6 cellular contexts compared by ENCODE assay signal in genomic region chr16:16942849-16943248, GRCh38.
A peak's percentile ranks its signal among the peaks of the same experiment; 100 is the strongest.
DNase-seq lines count a peak whose midpoint lies in the region; ATAC-seq and TF ChIP-seq lines count a peak whose summit lies in the region.
"Not testable (repeated sequence)": the region's sequence is repeated elsewhere in the genome, so short reads cannot be mapped to it uniquely, and the experiment has no call there.

No MANE protein-coding gene starts in this region.

- H3K4me1 ChIP-seq in Caco-2 (peaks cover 29% of the 10 kb centered on the region), GM23338 (ENCODE audit: insufficient read depth) (peaks cover 42% of the 10 kb centered on the region), HUES64 (ENCODE audit: insufficient read depth, low read length) (peaks cover 43% of the 10 kb centered on the region), endodermal cell (ENCODE audit: control insufficient read depth, insufficient read depth, low read length) (peaks cover 31% of the 10 kb centered on the region), iPS-20b (ENCODE audit: insufficient read depth, low read length) (peaks cover 22% of the 10 kb centered on the region), neural progenitor cell (peaks cover 25% of the 10 kb centered on the region)

- H3K9me2 ChIP-seq in GM23338 (ENCODE audit: insufficient read depth) = not testable (repeated sequence)

- H3K27me3 Mint-ChIP-seq in Caco-2 (ENCODE audit: insufficient read depth, unreplicated experiment); GM23338 (ENCODE audit: insufficient read depth, low read depth, poor library complexity); endodermal cell (ENCODE audit: insufficient read depth); neural progenitor cell (ENCODE audit: insufficient read depth, low read depth): not testable (repeated sequence)

- H3K4me2 ChIP-seq in GM23338 = peak overlapping the region; percentile 58
- not testable (repeated sequence) for H3K4me2 ChIP-seq in neural progenitor cell

- TF ChIP-seq CTCF in Caco-2 (IDR thresholded peaks at IDR 0.05; ENCODE audit: insufficient read depth in 1 of 2, low read depth in 1 of 2, low read length in 1 of 2, severe bottlenecking in 1 of 2, unreplicated experiment in 1 of 2); GM23338 (conservative IDR thresholded peaks at IDR 0.05; ENCODE audit: low read depth in 2 of 2); endodermal cell (conservative IDR thresholded peaks at IDR 0.05); neural progenitor cell (IDR thresholded peaks at IDR 0.05): not testable (repeated sequence)

- DNase-seq in Caco-2 = peak; percentile 43 to 55
- DNase-seq in GM23338 (ENCODE audit: low spot score) = peak; percentile 39
- not testable (repeated sequence) for DNase-seq in endodermal cell
- peak; percentile 6 for DNase-seq in neural progenitor cell (ENCODE audit: low spot score)

- CTCF ChIA-PET in Caco-2 (lab: Charles Lee) = interaction anchor here (0.6 to 0.7 kb wide), 2 partner anchors 16 to 121 kb away, joined by 3 read pairs; no protein-coding TSS in a partner anchor

- not testable (repeated sequence) for H3K9me3 ChIP-seq in Caco-2; HUES64 (ENCODE audit: insufficient read depth, low read depth, low read length); endodermal cell (ENCODE audit: control insufficient read depth, low read length); iPS-20b (ENCODE audit: insufficient read depth, low read depth, low read length); neural progenitor cell (ENCODE audit: low read depth)

- POLR2A ChIA-PET in Caco-2 (lab: Charles Lee) = not testable (repeated sequence)

- H3K4me3 Mint-ChIP-seq in Caco-2 (ENCODE audit: unreplicated experiment) = peak overlapping the region; percentile 17
- not testable (repeated sequence) for H3K4me3 Mint-ChIP-seq in GM23338, endodermal cell, neural progenitor cell

- not testable (repeated sequence) for H3K27me3 ChIP-seq in Caco-2 (replicated peaks; ENCODE audit: control insufficient read depth, insufficient read depth, low read length); GM23338 (ENCODE audit: insufficient read depth); HUES64 (ENCODE audit: insufficient read depth, low read length); endodermal cell (ENCODE audit: control insufficient read depth, insufficient read depth, low read length, poor library complexity, severe bottlenecking); iPS-20b (ENCODE audit: insufficient read depth, low read length); neural progenitor cell

- not testable (repeated sequence) for H3K4me3 ChIP-seq in Caco-2 (ENCODE audit: low read depth, low read length); GM23338; HUES64 (ENCODE audit: low read length); neural progenitor cell
- H3K4me3 ChIP-seq in endodermal cell (ENCODE audit: low read length) (peak overlapping the region; percentile 74), iPS-20b (ENCODE audit: low read length) (0 out of 2 replicates have a peak overlapping the region, but pooled peaks have one; percentile 15)

- H3K9me3 Mint-ChIP-seq in Caco-2 (ENCODE audit: unreplicated experiment); GM23338; endodermal cell; neural progenitor cell: not testable (repeated sequence)

- not testable (repeated sequence) for H3K79me2 ChIP-seq in GM23338 (replicated peaks; ENCODE audit: insufficient read depth); neural progenitor cell (ENCODE audit: low read depth)

- H3K9ac ChIP-seq in HUES64 (ENCODE audit: low read depth, low read length); endodermal cell (ENCODE audit: extremely low read depth, low read length, poor library complexity, severe bottlenecking); neural progenitor cell: not testable (repeated sequence)
- peak overlapping the region; percentile 6; the same call in 1 of the 2 replicates for H3K9ac ChIP-seq in iPS-20b (ENCODE audit: low read depth, low read length)

- H3K27ac ChIP-seq in GM23338 (ENCODE audit: low read depth) = peak overlapping the region; percentile 15; the same call in 1 of the 2 replicates
- peak overlapping the region; percentile 29; the same call in 1 of the 2 replicates for H3K27ac ChIP-seq in HUES64 (ENCODE audit: low read depth, low read length)
- H3K27ac ChIP-seq in endodermal cell (ENCODE audit: low read depth, low read length); iPS-20b (ENCODE audit: low read length); neural progenitor cell: not testable (repeated sequence)

- WGBS in HUES64 = 83% methylated on average over 6 of the region's 6 CpGs
- WGBS in endodermal cell (ENCODE audit: insufficient coverage in 1 of 2, insufficient read length in 1 of 2), 2 experiments = 65 to 69% methylated on average over 4 to 6 of the region's 6 CpGs

- H4K20me1 ChIP-seq in GM23338 (replicated peaks; ENCODE audit: insufficient read depth); neural progenitor cell (ENCODE audit: low read depth): not testable (repeated sequence)

- peak overlapping the region; percentile 49 for H3K27ac Mint-ChIP-seq in Caco-2 (ENCODE audit: unreplicated experiment)
- not testable (repeated sequence) for H3K27ac Mint-ChIP-seq in GM23338, neural progenitor cell
- H3K27ac Mint-ChIP-seq in endodermal cell = peak overlapping the region; percentile 84

- 0 out of 2 replicates have a peak overlapping the region, but pooled peaks have one; percentile 8 for H2AFZ ChIP-seq in GM23338
- not testable (repeated sequence) for H2AFZ ChIP-seq in neural progenitor cell (replicated peaks)

- intact Hi-C loops in Caco-2 (cut with micrococcal nuclease; ENCODE audit: unreplicated experiment) = not testable (repeated sequence)

- peaks cover 28% of the 10 kb centered on the region for H3K4me1 Mint-ChIP-seq in Caco-2 (ENCODE audit: low read depth, unreplicated experiment)
- H3K4me1 Mint-ChIP-seq in GM23338 = peaks cover 44% of the 10 kb centered on the region
- H3K4me1 Mint-ChIP-seq in endodermal cell = peaks cover 66% of the 10 kb centered on the region
- H3K4me1 Mint-ChIP-seq in neural progenitor cell = not testable (repeated sequence)

- H3K36me3 ChIP-seq in Caco-2 (ENCODE audit: control insufficient read depth, insufficient read depth, low read length); GM23338 (ENCODE audit: insufficient read depth); HUES64 (ENCODE audit: insufficient read depth, low read length); endodermal cell (ENCODE audit: control insufficient read depth, insufficient read depth, low read length); iPS-20b (ENCODE audit: insufficient read depth, low read depth, low read length); neural progenitor cell: not testable (repeated sequence)

- not testable (repeated sequence) for BruUV-seq in Caco-2 (replicated peaks; lab: Mats Ljungman, UMichigan)

- H3F3A ChIP-seq in GM23338 (replicated peaks; ENCODE audit: low read depth); neural progenitor cell (ENCODE audit: low read depth): not testable (repeated sequence)

- H3K36me3 Mint-ChIP-seq in Caco-2 (ENCODE audit: insufficient read depth, unreplicated experiment); GM23338 (ENCODE audit: low read depth); endodermal cell (ENCODE audit: low read depth); neural progenitor cell: not testable (repeated sequence)

- peak; percentile 50; the same call in 2 of the 3 replicates for ATAC-seq in GM23338
